Comparison of ENCODE assay signal across 1 cellular context in the genomic region with DNA sequence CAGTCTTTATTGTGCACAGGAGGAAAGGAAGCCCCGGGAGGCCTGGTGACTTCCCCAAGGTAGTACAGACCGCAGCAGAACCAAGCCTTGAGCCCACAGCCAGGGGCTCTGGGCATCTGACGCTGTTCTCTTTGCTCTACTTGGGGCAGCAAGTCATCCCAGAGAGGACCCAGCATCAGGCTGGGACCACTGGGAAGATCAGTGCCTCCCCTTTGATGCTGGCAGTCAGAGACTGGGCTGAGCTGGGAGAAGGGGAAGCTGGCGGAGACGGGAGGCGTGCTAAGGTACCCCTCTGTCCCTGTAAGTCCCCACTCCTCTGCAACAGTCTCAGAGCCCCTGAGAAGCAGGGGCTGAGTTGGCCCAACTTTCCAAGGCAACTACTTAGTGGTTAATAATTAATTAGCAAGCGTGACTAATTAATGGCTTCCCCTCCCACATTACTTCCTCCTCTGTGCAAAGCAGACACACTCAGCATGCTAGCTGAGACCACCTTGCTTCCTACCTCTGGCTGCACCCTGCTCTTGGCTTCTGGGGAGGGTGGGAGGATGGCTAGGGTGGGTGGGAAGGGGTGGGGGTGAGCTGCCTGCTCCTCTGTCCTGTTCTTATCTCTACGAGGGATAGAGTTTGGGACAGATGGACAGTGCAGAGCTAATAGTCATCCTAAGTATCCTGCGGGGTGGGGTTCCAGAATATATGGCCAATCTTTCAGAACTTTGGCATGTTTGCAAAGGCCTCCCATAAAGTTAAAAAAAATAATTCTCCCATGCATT.
A peak's percentile ranks its signal among the peaks of the same experiment; 100 is the strongest.
TF ChIP-seq lines count a peak whose summit lies in the region.

No MANE protein-coding gene starts in this region.

TF ChIP-seq in A549, 52 proteins besides CTCF, POLR2A, EP300 and RAD21 (continued from another document):
- TF ChIP-seq HOXB5 (CRISPR knock-in tag; IDR thresholded peaks at IDR 0.05) (0 out of 2 replicates have a peak, but pooled peaks have one; percentile 17), GATA3 (IDR thresholded peaks at IDR 0.05; ENCODE audit: borderline replicate concordance) (no peak), PHF8 (IDR thresholded peaks at IDR 0.05; ENCODE audit: borderline replicate concordance, low read depth) (no peak), ZFP36 (IDR thresholded peaks at IDR 0.05; ENCODE audit: borderline replicate concordance, partially characterized antibody) (no peak), POLR2AphosphoS2 (conservative IDR thresholded peaks at IDR 0.05; ENCODE audit: low read length) (0 out of 2 replicates have a peak, but pooled peaks have one; percentile 50), FOSL2 (IDR thresholded peaks at IDR 0.05) (no peak), FOSL2 (CRISPR knock-in tag; IDR thresholded peaks at IDR 0.05) (peak; percentile 24; the same call in 1 of the 2 replicates), CHD4 (IDR thresholded peaks at IDR 0.05; ENCODE audit: borderline replicate concordance) (no peak), EHF (CRISPR knock-in tag; IDR thresholded peaks at IDR 0.05) (no peak), JUNB (IDR thresholded peaks at IDR 0.05) (no peak), KDM1A (IDR thresholded peaks at IDR 0.05; ENCODE audit: low read depth) (no peak), EHMT2 (IDR thresholded peaks at IDR 0.05; ENCODE audit: low read depth) (no peak), BHLHE40 (IDR thresholded peaks at IDR 0.05; ENCODE audit: low read depth, low read length) (no peak), NPAS2 (CRISPR knock-in tag; IDR thresholded peaks at IDR 0.05; ENCODE audit: borderline replicate concordance) (no peak)
- TF ChIP-seq, protein P1, sequence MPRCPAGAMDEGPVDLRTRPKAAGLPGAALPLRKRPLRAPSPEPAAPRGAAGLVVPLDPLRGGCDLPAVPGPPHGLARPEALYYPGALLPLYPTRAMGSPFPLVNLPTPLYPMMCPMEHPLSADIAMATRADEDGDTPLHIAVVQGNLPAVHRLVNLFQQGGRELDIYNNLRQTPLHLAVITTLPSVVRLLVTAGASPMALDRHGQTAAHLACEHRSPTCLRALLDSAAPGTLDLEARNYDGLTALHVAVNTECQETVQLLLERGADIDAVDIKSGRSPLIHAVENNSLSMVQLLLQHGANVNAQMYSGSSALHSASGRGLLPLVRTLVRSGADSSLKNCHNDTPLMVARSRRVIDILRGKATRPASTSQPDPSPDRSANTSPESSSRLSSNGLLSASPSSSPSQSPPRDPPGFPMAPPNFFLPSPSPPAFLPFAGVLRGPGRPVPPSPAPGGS (IDR thresholded peaks at IDR 0.05): no peak; the same call in 2 of the 3 replicates
- TF ChIP-seq, protein P2, sequence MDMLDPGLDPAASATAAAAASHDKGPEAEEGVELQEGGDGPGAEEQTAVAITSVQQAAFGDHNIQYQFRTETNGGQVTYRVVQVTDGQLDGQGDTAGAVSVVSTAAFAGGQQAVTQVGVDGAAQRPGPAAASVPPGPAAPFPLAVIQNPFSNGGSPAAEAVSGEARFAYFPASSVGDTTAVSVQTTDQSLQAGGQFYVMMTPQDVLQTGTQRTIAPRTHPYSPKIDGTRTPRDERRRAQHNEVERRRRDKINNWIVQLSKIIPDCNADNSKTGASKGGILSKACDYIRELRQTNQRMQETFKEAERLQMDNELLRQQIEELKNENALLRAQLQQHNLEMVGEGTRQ (IDR thresholded peaks at IDR 0.05): no peak
- TF ChIP-seq, protein P3, sequence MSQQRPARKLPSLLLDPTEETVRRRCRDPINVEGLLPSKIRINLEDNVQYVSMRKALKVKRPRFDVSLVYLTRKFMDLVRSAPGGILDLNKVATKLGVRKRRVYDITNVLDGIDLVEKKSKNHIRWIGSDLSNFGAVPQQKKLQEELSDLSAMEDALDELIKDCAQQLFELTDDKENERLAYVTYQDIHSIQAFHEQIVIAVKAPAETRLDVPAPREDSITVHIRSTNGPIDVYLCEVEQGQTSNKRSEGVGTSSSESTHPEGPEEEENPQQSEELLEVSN (IDR thresholded peaks at IDR 0.05; ENCODE audit: borderline replicate concordance, low read depth): no peak
